ENCODE assay signal across 9 cellular contexts in genomic region chr1:232142403-232143314, GRCh38.
A peak's percentile ranks its signal among the peaks of the same experiment; 100 is the strongest.
DNase-seq lines count a peak whose midpoint lies in the region; ATAC-seq and TF ChIP-seq lines count a peak whose summit lies in the region.
"Had no signal": no experiment of that assay in that cellular context is flagged by ENCODE, and none has a peak within 500 bp of the region (broad histone marks: within the 10 kb centered on the region; RNA-seq: fewer than 3 reads in every experiment).

No MANE protein-coding gene starts in this region.

- H3K9me2 ChIP-seq in GM23338 (ENCODE audit: insufficient read depth) = no peaks in the 10 kb centered on the region

- peaks cover 38% of the 10 kb centered on the region for H3K36me3 Mint-ChIP-seq in GM23338 (ENCODE audit: low read depth)

- DNase-seq in GM23338 (ENCODE audit: low spot score) (peak; percentile 56), astrocyte of the hippocampus (ENCODE audit: low read depth, low spot score) (peak; percentile 95), left ventricle myocardium inferior (no peak), skeletal muscle cell (ENCODE audit: low read depth) (peak; percentile 74)
- no peak for DNase-seq in stimulated activated CD4-positive, alpha-beta T cell treated with anti-CD3 and anti-CD28 coated beads, Interleukin-12 subunit alpha, Interleukin-12 subunit beta, amount 100 ng/mL, for 4 hours
- DNase-seq in activated CD4-positive, alpha-beta T cell treated with anti-CD3 and anti-CD28 coated beads for 4 hours = no peak
- no peak for DNase-seq in stimulated activated naive CD4-positive, alpha-beta T cell (lab: John Stamatoyannopoulos, UW)
- DNase-seq in stimulated activated naive CD8-positive, alpha-beta T cell treated with anti-CD3 and anti-CD28 coated beads, Interleukin-15, Interleukin-2, amounts not matched to agents 100 U/mL and 50 U/mL, for 24 hours = no peak

- peaks cover 15% of the 10 kb centered on the region; the same call in 1 of the 2 replicates for H3F3A ChIP-seq in GM23338 (replicated peaks; ENCODE audit: low read depth)

- H3K9me3 ChIP-seq in left ventricle myocardium inferior (replicated peaks) = peaks cover 12% of the 10 kb centered on the region

- H3K4me1 ChIP-seq in GM23338 (ENCODE audit: insufficient read depth) = peaks cover 17% of the 10 kb centered on the region
- peaks cover 12% of the 10 kb centered on the region for H3K4me1 ChIP-seq in left ventricle myocardium inferior

- H4K20me1 ChIP-seq in GM23338 (replicated peaks; ENCODE audit: insufficient read depth) = peaks cover 11% of the 10 kb centered on the region; the same call in 1 of the 2 replicates

- TF ChIP-seq CTCF in GM23338 (conservative IDR thresholded peaks at IDR 0.05; ENCODE audit: low read depth in 2 of 2) = no peak
- TF ChIP-seq CTCF in left ventricle myocardium inferior (IDR thresholded peaks at IDR 0.05; ENCODE audit: borderline replicate concordance) = no peak

- no peaks in the 10 kb centered on the region for H3K79me2 ChIP-seq in GM23338 (replicated peaks; ENCODE audit: insufficient read depth)

- H3K9me3 Mint-ChIP-seq in GM23338 = peaks cover 28% of the 10 kb centered on the region; the same call in 2 of the 3 replicates
- H3K9me3 Mint-ChIP-seq: activated T-helper 1 cell treated with anti-CD3 and anti-CD28 coated beads, Interleukin-12 subunit alpha, Interleukin-12 subunit beta, Interleukin-2, Interleukin-4 antibody, amounts not matched to agents 30 ng/mL and 10 ng/mL and 1 ng/mL, durations not matched to agents 14 hours and 24 hours and 36 hours had no signal

- H3K27ac Mint-ChIP-seq in GM23338 = peak overlapping the region; percentile 25
- H3K27ac Mint-ChIP-seq: activated T-helper 1 cell treated with anti-CD3 and anti-CD28 coated beads, Interleukin-12 subunit alpha, Interleukin-12 subunit beta, Interleukin-2, Interleukin-4 antibody, amounts not matched to agents 30 ng/mL and 10 ng/mL and 1 ng/mL, durations not matched to agents 14 hours and 24 hours and 36 hours had no signal

- no peak overlapping the region for H2AFZ ChIP-seq in GM23338

- H3K4me3 ChIP-seq in GM23338 (no peak overlapping the region), left ventricle myocardium inferior (no peak overlapping the region), skeletal muscle cell (ENCODE audit: low read depth, low read length) (no peak overlapping the region)

- no peaks in the 10 kb centered on the region; the same call in 1 of the 2 replicates for H3K36me3 ChIP-seq in GM23338 (ENCODE audit: insufficient read depth)
- no peaks in the 10 kb centered on the region for H3K36me3 ChIP-seq in left ventricle myocardium inferior

- peaks cover 41% of the 10 kb centered on the region for H3K4me1 Mint-ChIP-seq in GM23338

- ATAC-seq in GM23338 = peak; percentile 14
- no peak for ATAC-seq in stimulated activated naive CD8-positive, alpha-beta T cell treated with anti-CD3 and anti-CD28 coated beads, Interleukin-15, Interleukin-2, amounts not matched to agents 100 U/mL and 50 U/mL, for 24 hours

- H3K4me3 Mint-ChIP-seq in GM23338 = no peak overlapping the region
- H3K4me3 Mint-ChIP-seq: activated T-helper 1 cell treated with anti-CD3 and anti-CD28 coated beads, Interleukin-12 subunit alpha, Interleukin-12 subunit beta, Interleukin-2, Interleukin-4 antibody, amounts not matched to agents 30 ng/mL and 10 ng/mL and 1 ng/mL, durations not matched to agents 14 hours and 24 hours and 36 hours had no signal

- H3K27me3 Mint-ChIP-seq in GM23338 (ENCODE audit: insufficient read depth, low read depth, poor library complexity) = peaks cover 21% of the 10 kb centered on the region

- H3K27me3 ChIP-seq in GM23338 (ENCODE audit: insufficient read depth) = no peaks in the 10 kb centered on the region
- no peaks in the 10 kb centered on the region for H3K27me3 ChIP-seq in left ventricle myocardium inferior (ENCODE audit: low read depth)

- intact Hi-C loops in left ventricle myocardium inferior (cut with micrococcal nuclease) = no loop called here

- H3K4me2 ChIP-seq in GM23338 = no peak overlapping the region

- H3K27ac ChIP-seq in GM23338 (ENCODE audit: low read depth) (peak overlapping the region; percentile 82), left ventricle myocardium inferior (replicated peaks) (peak overlapping the region; percentile 23)

TF ChIP-seq in GM23338, 12 proteins besides CTCF, POLR2A, EP300 and RAD21:
- TF ChIP-seq POLR2AphosphoS5 (IDR thresholded peaks at IDR 0.05; ENCODE audit: low read depth) (peak; percentile 64), ZNF114 (CRISPR knock-in tag; IDR thresholded peaks at IDR 0.05) (no peak)

Comparison
In these comparisons a context has a peak if more than half of its experiments do, and no peak if none do; other contexts are left out.
1. DNase-seq: peak in GM23338 (single experiment), astrocyte of the hippocampus (single experiment) and skeletal muscle cell (single experiment); none in left ventricle myocardium inferior (single experiment), stimulated activated CD4-positive, alpha-beta T cell treated with anti-CD3 and anti-CD28 coated beads, Interleukin-12 subunit alpha, Interleukin-12 subunit beta, amount 100 ng/mL, for 4 hours (single experiment), activated CD4-positive, alpha-beta T cell treated with anti-CD3 and anti-CD28 coated beads for 4 hours (0 of 2), stimulated activated naive CD4-positive, alpha-beta T cell (0 of 6) and stimulated activated naive CD8-positive, alpha-beta T cell treated with anti-CD3 and anti-CD28 coated beads, Interleukin-15, Interleukin-2, amounts not matched to agents 100 U/mL and 50 U/mL, for 24 hours (single experiment).